Comparison of ENCODE assay signal across 7 cellular contexts in the genomic region with DNA sequence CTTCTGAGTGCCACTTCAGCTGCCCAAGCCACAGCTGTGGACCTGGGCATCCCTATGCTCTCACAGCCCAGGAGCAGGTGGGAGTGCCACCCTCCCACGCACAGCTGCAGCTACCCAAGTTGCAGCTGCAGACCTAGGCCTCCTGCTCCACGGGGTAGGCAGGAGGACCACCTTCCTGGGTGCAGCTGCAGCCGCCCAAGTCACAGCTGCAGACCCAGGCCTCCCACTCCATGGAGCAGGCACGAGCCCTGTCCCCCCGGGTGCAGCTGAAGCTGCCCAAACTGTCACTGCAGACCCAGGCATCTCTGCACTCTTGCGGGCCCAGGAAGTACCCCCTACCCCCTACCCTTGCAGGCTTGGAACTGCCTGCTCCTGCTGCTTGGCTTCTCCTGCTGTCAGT.
"Had no signal": no experiment of that assay in that cellular context is flagged by ENCODE, and none has a peak within 500 bp of the region (broad histone marks: within the 10 kb centered on the region; RNA-seq: fewer than 3 reads in every experiment).

No MANE protein-coding gene starts in this region.

- ATAC-seq: GM23338, HepG2, K562 had no signal

- H3K4me3 Mint-ChIP-seq: GM23338, H9 had no signal

- H3K4me3 ChIP-seq: GM23338, K562 had no signal

- H3K27ac Mint-ChIP-seq: GM23338 had no signal

- H2AFZ ChIP-seq: GM23338 had no signal

- H3K4me2 ChIP-seq: GM23338 had no signal

- H3K27ac ChIP-seq: HL-60 had no signal

- DNase-seq: H9, HCEC 1CT, IMR-90 had no signal

- H3K4me1 Mint-ChIP-seq: GM23338, H9 had no signal
